31 cellular contexts compared by ENCODE assay signal in genomic region chr3:140521751-140522445, GRCh38.
"Had no signal": no experiment of that assay in that cellular context is flagged by ENCODE, and none has a peak within 500 bp of the region (broad histone marks: within the 10 kb centered on the region; RNA-seq: fewer than 3 reads in every experiment).

No MANE protein-coding gene starts in this region.

- H3K27ac Mint-ChIP-seq: activated B cell treated with CpG ODN at 0.5 μM for 24 hours; activated CD8-positive, alpha-beta memory T cell treated with anti-CD3 and anti-CD28 coated beads, Interleukin-2, amount 10 ng/mL, durations not matched to agents 7 days and 5 days; activated CD8-positive, alpha-beta T cell treated with anti-CD3 and anti-CD28 coated beads, Interleukin-2, amount 10 ng/mL, durations not matched to agents 7 days and 5 days; activated naive CD4-positive, alpha-beta T cell treated with anti-CD3 and anti-CD28 coated beads, Interleukin-2, amount 50 U/mL, for 72 hours; activated T-cell treated with anti-CD3 and anti-CD28 coated beads, Interleukin-2, amount 50 U/mL, for 72 hours; dendritic cell treated with granulocyte-macrophage colony-stimulating factor and Interleukin-4, amounts not matched to agents 40 ng/mL and 50 ng/mL, for 4 days; naive B cell; nephron progenitor cell; progenitor cell of endocrine pancreas; stimulated activated effector memory CD8-positive, alpha-beta T cell treated with anti-CD3 and anti-CD28 coated beads, Interleukin-12 subunit alpha, Interleukin-12 subunit beta, amount 100 ng/mL, for 72 hours; stimulated activated naive CD8-positive, alpha-beta T cell treated with anti-CD3 and anti-CD28 coated beads, Interleukin-15, Interleukin-2, amounts not matched to agents 100 ng/mL and 50 ng/mL, for 24 hours; T-helper 17 cell had no signal

- H3K4me1 ChIP-seq: right lobe of liver, upper lobe of right lung had no signal

- H3K36me3 ChIP-seq: ovary, right lobe of liver, upper lobe of right lung had no signal

- H3K27me3 ChIP-seq: ovary, right lobe of liver, upper lobe of right lung had no signal

- H3K27ac ChIP-seq: epithelial cell of prostate, ovary, right lobe of liver, skin epidermis, upper lobe of right lung had no signal

- FAIRE-seq: bronchial epithelial cell, endometrium, frontal cortex, keratinocyte had no signal

- DNase-seq: activated B cell treated with CpG ODN at 0.5 μM for 24 hours; activated CD8-positive, alpha-beta memory T cell treated with anti-CD3 and anti-CD28 coated beads, Interleukin-2, amount 10 ng/mL, durations not matched to agents 7 days and 5 days; activated CD8-positive, alpha-beta T cell treated with anti-CD3 and anti-CD28 coated beads, Interleukin-2, amount 10 ng/mL, durations not matched to agents 7 days and 5 days; activated naive CD4-positive, alpha-beta T cell; activated T-cell treated with anti-CD3 and anti-CD28 coated beads for 4 hours; activated T-cell treated with anti-CD3 and anti-CD28 coated beads, Interleukin-2, amount 50 U/mL, for 72 hours; anterior cingulate cortex; effector CD4-positive, alpha-beta T cell; left cardiac atrium; left ventricle myocardium superior; naive B cell; nephron progenitor cell; ovary; right lobe of liver; stimulated activated CD4-positive, alpha-beta T cell treated with anti-CD3 and anti-CD28 coated beads, Interleukin-12 subunit alpha, Interleukin-12 subunit beta, amount 100 ng/mL, for 4 hours; stimulated activated CD4-positive, alpha-beta T cell treated with anti-CD3 and anti-CD28 coated beads, Interleukin-4, amount 100 ng/mL, for 24 hours; substantia nigra; T-helper 17 cell; upper lobe of right lung had no signal

- H3K9me3 ChIP-seq: ovary, right lobe of liver, upper lobe of right lung had no signal

- H3K36me3 Mint-ChIP-seq: activated CD8-positive, alpha-beta memory T cell treated with anti-CD3 and anti-CD28 coated beads, Interleukin-2, amount 10 ng/mL, durations not matched to agents 7 days and 5 days; stimulated activated effector memory CD8-positive, alpha-beta T cell treated with anti-CD3 and anti-CD28 coated beads, Interleukin-12 subunit alpha, Interleukin-12 subunit beta, amount 100 ng/mL, for 72 hours had no signal

- H3K4me3 Mint-ChIP-seq: activated B cell treated with CpG ODN at 0.5 μM for 24 hours; activated CD8-positive, alpha-beta memory T cell treated with anti-CD3 and anti-CD28 coated beads, Interleukin-2, amount 10 ng/mL, durations not matched to agents 7 days and 5 days; activated CD8-positive, alpha-beta T cell treated with anti-CD3 and anti-CD28 coated beads, Interleukin-2, amount 10 ng/mL, durations not matched to agents 7 days and 5 days; activated T-cell treated with anti-CD3 and anti-CD28 coated beads, Interleukin-2, amount 50 U/mL, for 72 hours; central memory CD8-positive, alpha-beta T cell; dendritic cell treated with granulocyte-macrophage colony-stimulating factor and Interleukin-4, amounts not matched to agents 40 ng/mL and 50 ng/mL, for 4 days; naive B cell; nephron progenitor cell; stimulated activated effector memory CD8-positive, alpha-beta T cell treated with anti-CD3 and anti-CD28 coated beads, Interleukin-12 subunit alpha, Interleukin-12 subunit beta, amount 100 ng/mL, for 72 hours; stimulated activated naive CD8-positive, alpha-beta T cell treated with anti-CD3 and anti-CD28 coated beads, Interleukin-15, Interleukin-2, amounts not matched to agents 100 ng/mL and 50 ng/mL, for 24 hours; T-helper 17 cell had no signal

- ATAC-seq: activated CD8-positive, alpha-beta memory T cell treated with anti-CD3 and anti-CD28 coated beads, Interleukin-2, amount 10 ng/mL, durations not matched to agents 7 days and 5 days; activated CD8-positive, alpha-beta T cell treated with anti-CD3 and anti-CD28 coated beads, Interleukin-2, amount 10 ng/mL, durations not matched to agents 7 days and 5 days; activated naive CD4-positive, alpha-beta T cell treated with anti-CD3 and anti-CD28 coated beads, Interleukin-2, amount 50 U/mL, for 72 hours; activated T-cell treated with anti-CD3 and anti-CD28 coated beads, Interleukin-2, amount 50 U/mL, for 72 hours; left cardiac atrium; left ventricle myocardium superior; right lobe of liver; stimulated activated effector memory CD8-positive, alpha-beta T cell treated with anti-CD3 and anti-CD28 coated beads, Interleukin-12 subunit alpha, Interleukin-12 subunit beta, amount 100 ng/mL, for 72 hours; T-helper 17 cell; upper lobe of right lung had no signal

- H3K27me3 Mint-ChIP-seq: activated CD8-positive, alpha-beta memory T cell treated with anti-CD3 and anti-CD28 coated beads, Interleukin-2, amount 10 ng/mL, durations not matched to agents 7 days and 5 days; dendritic cell treated with granulocyte-macrophage colony-stimulating factor and Interleukin-4, amounts not matched to agents 40 ng/mL and 50 ng/mL, for 4 days; progenitor cell of endocrine pancreas; T-helper 17 cell had no signal

- H3K4me1 Mint-ChIP-seq: activated B cell treated with CpG ODN at 0.5 μM for 24 hours; activated CD8-positive, alpha-beta memory T cell treated with anti-CD3 and anti-CD28 coated beads, Interleukin-2, amount 10 ng/mL, durations not matched to agents 7 days and 5 days; central memory CD8-positive, alpha-beta T cell; naive B cell; nephron progenitor cell; stimulated activated effector memory CD8-positive, alpha-beta T cell treated with anti-CD3 and anti-CD28 coated beads, Interleukin-12 subunit alpha, Interleukin-12 subunit beta, amount 100 ng/mL, for 72 hours; T-helper 17 cell had no signal

- H3K4me3 ChIP-seq: ovary, right lobe of liver, skin epidermis, upper lobe of right lung had no signal
